9 cellular contexts compared by ENCODE assay signal in the genomic region with DNA sequence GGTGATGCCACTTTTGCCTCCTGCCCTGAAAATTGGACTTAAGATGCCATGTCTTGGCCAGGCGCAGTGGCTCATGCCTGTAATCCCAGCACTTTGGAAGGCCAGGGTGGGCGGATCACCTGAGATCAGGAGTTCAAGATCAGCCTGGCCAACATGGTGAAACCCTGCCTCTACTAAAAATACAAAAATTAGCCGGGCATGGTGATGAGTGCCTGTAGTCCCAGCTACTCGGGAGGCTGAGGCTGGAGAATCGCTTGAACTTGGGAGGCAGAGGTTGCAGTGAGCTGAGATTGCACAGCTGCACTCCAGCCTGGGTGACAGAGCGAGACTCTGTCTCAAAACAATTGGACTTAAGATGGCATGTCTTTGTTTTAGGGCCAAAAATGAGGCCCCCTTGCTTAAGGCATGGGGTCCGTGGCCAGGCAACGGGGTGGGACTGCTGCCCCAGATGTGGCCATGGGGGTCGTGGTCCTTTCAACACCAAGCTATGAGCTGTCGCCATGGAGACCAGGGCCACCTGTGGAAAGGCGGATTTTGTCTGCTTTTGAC. TPM values are rescaled to one million over a fixed set of nuclear protein-coding genes. Genes with fewer than 3 reads are reported as not detected.
DNase-seq lines count a peak whose midpoint lies in the region; ATAC-seq and TF ChIP-seq lines count a peak whose summit lies in the region.
"Not testable (repeated sequence)": the region's sequence is repeated elsewhere in the genome, so short reads cannot be mapped to it uniquely, and the experiment has no call there.
"Had no signal": no experiment of that assay in that cellular context is flagged by ENCODE, and none has a peak within 500 bp of the region (broad histone marks: within the 10 kb centered on the region; RNA-seq: fewer than 3 reads in every experiment).

No MANE protein-coding gene starts in this region.

- peak overlapping the region; percentile 4 for H3K4me3 ChIP-seq in A673 (ENCODE audit: low read depth, low read length, poor library complexity, severe bottlenecking)
- H3K4me3 ChIP-seq in HUES6 (ENCODE audit: low read depth, low read length); colonic mucosa; cardiac muscle cell; ovary: not testable (repeated sequence)
- peak overlapping the region; percentile 8 for H3K4me3 ChIP-seq in lower lobe of right lung
- H3K4me3 ChIP-seq in subcutaneous abdominal adipose tissue (ENCODE audit: low read depth in 1 of 5, low read length in 5 of 5): peak overlapping the region in 1 of 5 donors; percentile 34

- H3K4me1 ChIP-seq in A673 (ENCODE audit: insufficient read depth, low read length, poor library complexity, severe bottlenecking) (peaks cover 34% of the 10 kb centered on the region), HUES6 (ENCODE audit: control insufficient read depth, insufficient read depth, low read length) (peaks cover 14% of the 10 kb centered on the region), lower lobe of right lung (peaks cover 25% of the 10 kb centered on the region), subcutaneous abdominal adipose tissue (ENCODE audit: control insufficient read depth in 5 of 5, insufficient read depth in 5 of 5, low read length in 5 of 5) (peaks cover 0 to 30% (median 20%) of the 10 kb centered on the region in 5 donors)
- not testable (repeated sequence) for H3K4me1 ChIP-seq in colonic mucosa; cardiac muscle cell (ENCODE audit: low read depth); ovary (ENCODE audit: insufficient read depth)

- POLR2A ChIA-PET in A673 (lab: Charles Lee; ENCODE audit: low non-redundant PET): interaction anchor here (0.6 to 1.2 kb wide), 2 partner anchors 83 to 421 kb away, joined by 5 to 11 read pairs; partner anchors contain the start of gene JUND
- POLR2A ChIA-PET in activated B cell treated with CpG ODN at 0.5 μM for 24 hours (lab: Charles Lee): interaction anchor here (0.8 kb wide), 1 partner anchor 1737 kb away, joined by 4 read pairs; no protein-coding TSS in a partner anchor

- not testable (repeated sequence) for TF ChIP-seq CTCF in A673 (conservative IDR thresholded peaks at IDR 0.05; ENCODE audit: low read depth, low read length); activated B cell treated with CpG ODN at 0.5 μM for 24 hours (IDR thresholded peaks at IDR 0.05); colonic mucosa (IDR thresholded peaks at IDR 0.05); cardiac muscle cell (IDR thresholded peaks at IDR 0.05; ENCODE audit: low read depth, low read length); lower lobe of right lung (IDR thresholded peaks at IDR 0.05); ovary (IDR thresholded peaks at IDR 0.05)

- not testable (repeated sequence) for H3K4me1 Mint-ChIP-seq in activated B cell treated with CpG ODN at 0.5 μM for 24 hours

- H3K9me3 Mint-ChIP-seq in activated B cell treated with CpG ODN at 0.5 μM for 24 hours: not testable (repeated sequence)

- not testable (repeated sequence) for H3K27me3 Mint-ChIP-seq in activated B cell treated with CpG ODN at 0.5 μM for 24 hours

- H3K9me3 ChIP-seq in A673 (ENCODE audit: low read depth, low read length, poor library complexity, severe bottlenecking); HUES6 (ENCODE audit: control insufficient read depth, insufficient read depth, low read depth, low read length); colonic mucosa; cardiac muscle cell (ENCODE audit: low read depth); lower lobe of right lung; ovary; subcutaneous abdominal adipose tissue (ENCODE audit: control insufficient read depth in 5 of 5, low read length in 5 of 5): not testable (repeated sequence)

- H3K27me3 ChIP-seq in A673 (replicated peaks; ENCODE audit: insufficient read depth, low read depth, low read length, poor library complexity); HUES6 (ENCODE audit: control insufficient read depth, insufficient read depth, low read length); colonic mucosa; cardiac muscle cell; lower lobe of right lung (ENCODE audit: low read depth); ovary; subcutaneous abdominal adipose tissue (ENCODE audit: control insufficient read depth in 5 of 5, insufficient read depth in 4 of 5, low read length in 5 of 5): not testable (repeated sequence)

- not testable (repeated sequence) for TF ChIP-seq POLR2A in ovary (IDR thresholded peaks at IDR 0.05)

- H3K36me3 Mint-ChIP-seq in activated B cell treated with CpG ODN at 0.5 μM for 24 hours (ENCODE audit: low read depth): peaks cover 28% of the 10 kb centered on the region

- not testable (repeated sequence) for H3K27ac Mint-ChIP-seq in activated B cell treated with CpG ODN at 0.5 μM for 24 hours

- TSS peak; percentile 95 for BruUV-seq in A673 (replicated peaks; lab: Mats Ljungman, UMichigan)

- H3K36me3 ChIP-seq in A673 (ENCODE audit: insufficient read depth, low read length, poor library complexity, severe bottlenecking); colonic mucosa; cardiac muscle cell; ovary: not testable (repeated sequence)
- peaks cover 16% of the 10 kb centered on the region; the same call in 1 of the 2 replicates for H3K36me3 ChIP-seq in HUES6 (ENCODE audit: control insufficient read depth, insufficient read depth, low read length)
- H3K36me3 ChIP-seq in lower lobe of right lung: peaks cover 35% of the 10 kb centered on the region
- H3K36me3 ChIP-seq in subcutaneous abdominal adipose tissue (ENCODE audit: control insufficient read depth in 5 of 5, insufficient read depth in 5 of 5, low read length in 5 of 5): peaks cover 4 to 27% (median 12%) of the 10 kb centered on the region in 5 donors

- WGBS in ovary, 3 donors: 30 to 45% (median 34%) methylated on average over 11 of the region's 11 CpGs

- H3K4me3 Mint-ChIP-seq in activated B cell treated with CpG ODN at 0.5 μM for 24 hours: not testable (repeated sequence)

- intact Hi-C loops in A673 (cut with micrococcal nuclease; ENCODE audit: unreplicated experiment); activated B cell treated with CpG ODN at 0.5 μM for 24 hours (cut with micrococcal nuclease); colonic mucosa (cut with DNase I); lower lobe of right lung (cut with DNase I); ovary (cut with DNase I): not testable (repeated sequence)

- ATAC-seq in activated B cell treated with CpG ODN at 0.5 μM for 24 hours (ENCODE audit: low read depth) (peak; percentile 5), lower lobe of right lung (peak in 1 of 2 donors; percentile 2)

- CTCF ChIA-PET in A673 (lab: Charles Lee): interaction anchor here (1.0 kb wide), 1 partner anchor 24 kb away, joined by 7 read pairs; no protein-coding TSS in a partner anchor
- CTCF ChIA-PET in activated B cell treated with CpG ODN at 0.5 μM for 24 hours (lab: Charles Lee): not testable (repeated sequence)

- DNase-seq in A673 (ENCODE audit: low spot score); activated B cell treated with CpG ODN at 0.5 μM for 24 hours; colonic mucosa; cardiac muscle cell (ENCODE audit: low read depth in 1 of 2, low spot score in 1 of 2); lower lobe of right lung; ovary: not testable (repeated sequence)

- not testable (repeated sequence) for TF ChIP-seq EP300 in ovary (IDR thresholded peaks at IDR 0.05)

- H3K27ac ChIP-seq in A673 (ENCODE audit: low read depth, low read length, poor library complexity, severe bottlenecking) (peak overlapping the region; percentile 94), HUES6 (ENCODE audit: low read depth, low read length) (peak overlapping the region; percentile 91), colonic mucosa (peak overlapping the region; percentile 90), cardiac muscle cell (peak overlapping the region; percentile 77), lower lobe of right lung (peak overlapping the region; percentile 87), ovary (peak overlapping the region; percentile 26 to 95), subcutaneous abdominal adipose tissue (ENCODE audit: low read depth, low read length) (peak overlapping the region; percentile 57)

- H3K9ac ChIP-seq in HUES6 (ENCODE audit: low read length) (peak overlapping the region; percentile 76), colonic mucosa (ENCODE audit: low read depth in 2 of 2, low read length in 2 of 2) (peak overlapping the region; percentile 47 to 74), subcutaneous abdominal adipose tissue (ENCODE audit: low read length in 5 of 5) (peak overlapping the region in 1 of 5 donors; percentile 45)

RNA-seq across cellular contexts. Expression of gene GDF15, which starts 21.6 kb away (rescaled TPM):
- 4.0 and 4.7 TPM in 2 replicates for total RNA-seq in A673 (2021)
- total RNA-seq in activated B cell treated with CpG ODN at 0.5 μM for 24 hours: not detected in 2 replicates
- total RNA-seq in colonic mucosa: 100 to 1,000 TPM; 120 to 159 TPM
- 2.9 and 10.0 TPM in 2 replicates for total RNA-seq in cardiac muscle cell
- polyA plus RNA-seq in cardiac muscle cell: 2.4 and 8.2 TPM in 2 replicates
- 21.2 TPM for total RNA-seq in lower lobe of right lung
- 10 to 100 TPM in 2 of 7 donors, 1 to 10 TPM in 5; 1.5 to 20.9 (median 3.7) TPM for total RNA-seq in ovary
- polyA plus RNA-seq in ovary: 1 to 10 TPM in 1 of 2 donors, under 1 TPM in 1; 0.67 to 2.7 TPM
- polyA plus RNA-seq: IgD-negative memory B cell had no signal

RNA-seq across cellular contexts. Expression of gene PGPEP1, which starts 24.0 kb away (rescaled TPM):
- 15.8 and 23.0 TPM in 2 replicates for total RNA-seq in A673 (2021)
- total RNA-seq in activated B cell treated with CpG ODN at 0.5 μM for 24 hours: 5.6 and 6.9 TPM in 2 replicates
- total RNA-seq in colonic mucosa: 10 to 100 TPM; 62.6 to 99.0 TPM
- 19.6 and 19.7 TPM in 2 replicates for total RNA-seq in cardiac muscle cell
- polyA plus RNA-seq in cardiac muscle cell: 12.9 and 14.0 TPM in 2 replicates
- 40.9 TPM for total RNA-seq in lower lobe of right lung
- total RNA-seq in ovary: 10 to 100 TPM in 6 of 7 donors, 1 to 10 TPM in 1; 9.3 to 64.5 (median 50.3) TPM
- 10 to 100 TPM; 13.8 to 16.9 TPM for polyA plus RNA-seq in ovary

RNA-seq across cellular contexts. Expression of gene LRRC25, which starts 33.1 kb away (rescaled TPM):
- total RNA-seq in A673 (2021): not detected in 2 replicates
- 0.47 and 0.88 TPM in 2 replicates for total RNA-seq in activated B cell treated with CpG ODN at 0.5 μM for 24 hours
- 1 to 10 TPM; 1.4 to 3.9 TPM for total RNA-seq in colonic mucosa
- total RNA-seq in cardiac muscle cell: 0.04 TPM in 1 of 2 replicates, not detected in the other
- not detected in 2 replicates for polyA plus RNA-seq in cardiac muscle cell
- 35.4 TPM for total RNA-seq in lower lobe of right lung
- total RNA-seq in ovary: 1 to 10 TPM; 1.8 to 9.2 (median 2.4) TPM
- 1 to 10 TPM; 1.4 to 3.2 TPM for polyA plus RNA-seq in ovary

RNA-seq across cellular contexts. Expression of gene LSM4, which starts 41.5 kb away (rescaled TPM):
- 252 and 262 TPM in 2 replicates for total RNA-seq in A673 (2021)
- 59.2 and 70.3 TPM in 2 replicates for total RNA-seq in activated B cell treated with CpG ODN at 0.5 μM for 24 hours
- 100 to 1,000 TPM; 128 to 308 TPM for total RNA-seq in colonic mucosa
- total RNA-seq in cardiac muscle cell: 446 and 493 TPM in 2 replicates
- 418 and 422 TPM in 2 replicates for polyA plus RNA-seq in cardiac muscle cell
- total RNA-seq in lower lobe of right lung: 72.3 TPM
- total RNA-seq in ovary: 100 to 1,000 TPM in 1 of 7 donors, 10 to 100 TPM in 6; 45.0 to 121 (median 77.3) TPM
- 10 to 100 TPM; 38.3 to 66.0 TPM for polyA plus RNA-seq in ovary

RNA-seq across cellular contexts. Expression of gene SSBP4, which starts 54.8 kb away (rescaled TPM):
- total RNA-seq in A673 (2021) (242 and 248 TPM in 2 replicates), activated B cell treated with CpG ODN at 0.5 μM for 24 hours (28.5 and 36.6 TPM in 2 replicates), colonic mucosa (10 to 100 TPM; 40.1 to 77.3 TPM), cardiac muscle cell (154 and 180 TPM in 2 replicates), lower lobe of right lung (65.6 TPM), ovary (100 to 1,000 TPM in 2 of 7 donors, 10 to 100 TPM in 5; 58.9 to 124 (median 88.3) TPM)
- polyA plus RNA-seq in cardiac muscle cell (151 and 175 TPM in 2 replicates), ovary (10 to 100 TPM in 1 of 2 donors, 1 to 10 TPM in 1; 4.6 to 90.3 TPM)
